11 cellular contexts compared by ENCODE assay signal in the genomic region with DNA sequence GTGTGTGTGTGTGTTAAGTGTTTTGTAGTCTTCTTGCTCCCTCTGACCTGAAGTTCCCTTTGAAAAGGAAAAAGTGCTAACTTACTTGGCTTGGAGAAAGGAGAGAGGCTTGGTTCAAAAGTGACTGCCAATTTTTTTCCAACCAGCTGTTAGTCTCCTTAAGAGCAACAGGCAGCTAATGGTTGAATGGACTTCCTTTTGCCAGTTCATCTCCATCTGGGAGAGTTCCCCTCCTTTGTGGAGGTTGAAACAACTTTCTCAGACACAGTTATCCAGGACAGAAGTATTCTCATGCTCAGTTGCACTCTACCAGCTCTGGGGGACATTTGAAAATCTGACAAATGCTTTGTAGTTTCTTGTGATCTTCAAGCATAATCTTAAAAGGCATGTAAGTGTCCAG. TPM values are rescaled to one million over a fixed set of nuclear protein-coding genes. Genes with fewer than 3 reads are reported as not detected.
DNase-seq lines count a peak whose midpoint lies in the region; ATAC-seq, FAIRE-seq and TF ChIP-seq lines count a peak whose summit lies in the region.
"Had no signal": no experiment of that assay in that cellular context is flagged by ENCODE, and none has a peak within 500 bp of the region (broad histone marks: within the 10 kb centered on the region; RNA-seq: fewer than 3 reads in every experiment).

No MANE protein-coding gene starts in this region.

- CTCF ChIA-PET in WTC11 (lab: Charles Lee) = interaction anchor here (1.0 to 1.2 kb wide), 4 partner anchors 21 to 239 kb away, joined by 3 to 4 read pairs (median 4); no protein-coding TSS in a partner anchor

- TF ChIP-seq CTCF in WTC11 (IDR thresholded peaks at IDR 0.05) (no peak), heart left ventricle (IDR thresholded peaks at IDR 0.05) (no peak)

- peak overlapping the region; percentile 90 for H3K27ac Mint-ChIP-seq in T-helper 2 cell treated with Interferon-gamma antibody and Interleukin-4, amounts not matched to agents 5 μg/mL and 100 μg/mL, for 36 hours
- H3K27ac Mint-ChIP-seq in WTC11 = peak overlapping the region; percentile 22; the same call in 1 of the 2 replicates
- H3K27ac Mint-ChIP-seq in stimulated activated memory B cell treated with anti-CD40 and anti-IgM and Interleukin-4, amounts not matched to agents 10 μg/mL and 1 μg/mL and 100 μg/mL, for 72 hours = peak overlapping the region; percentile 81

- H3K27me3 ChIP-seq in heart left ventricle = no peaks in the 10 kb centered on the region
- H3K27me3 ChIP-seq: gastrocnemius medialis had no signal

- POLR2A ChIA-PET in WTC11 (lab: Charles Lee) = no interaction called here

- DNase-seq in T-helper 2 cell treated with Interferon-gamma antibody and Interleukin-4, amounts not matched to agents 5 μg/mL and 100 μg/mL, for 36 hours (ENCODE audit: low spot score) = no peak
- DNase-seq in T-helper 2 cell (no peak), WTC11 (ENCODE audit: low spot score) (no peak), heart left ventricle (peak in 1 of 5 donors; percentile 21), GM12892 (ENCODE audit: insufficient read length) (no peak), DMS153 (lab: John Stamatoyannopoulos, UW) (no peak)
- DNase-seq in stimulated activated CD4-positive, alpha-beta T cell treated with anti-CD3 and anti-CD28 coated beads, Interleukin-4, amount 100 ng/mL, for 4 hours = no peak
- DNase-seq: gastrocnemius medialis, OCI-M1, WERI-Rb-1 had no signal

- H3K9me3 Mint-ChIP-seq in T-helper 2 cell treated with Interferon-gamma antibody and Interleukin-4, amounts not matched to agents 5 μg/mL and 100 μg/mL, for 36 hours = peaks cover 11% of the 10 kb centered on the region
- H3K9me3 Mint-ChIP-seq in WTC11 = peaks cover 11% of the 10 kb centered on the region
- peaks cover 6% of the 10 kb centered on the region for H3K9me3 Mint-ChIP-seq in stimulated activated memory B cell treated with anti-CD40 and anti-IgM and Interleukin-4, amounts not matched to agents 10 μg/mL and 1 μg/mL and 100 μg/mL, for 72 hours

- FAIRE-seq in GM12892 (lab: Jason Lieb, UNC) = no peak

- H3K36me3 ChIP-seq in heart left ventricle = no peaks in the 10 kb centered on the region
- H3K36me3 ChIP-seq: gastrocnemius medialis, WERI-Rb-1 had no signal

- no peak for TF ChIP-seq POLR2A in heart left ventricle (IDR thresholded peaks at IDR 0.05)
- no peak for TF ChIP-seq POLR2A in GM12892 (IDR thresholded peaks at IDR 0.05; ENCODE audit: low read depth, low read length)

- H3K4me3 ChIP-seq in heart left ventricle = peak overlapping the region in 1 of 12 donors; percentile 58
- H3K4me3 ChIP-seq: gastrocnemius medialis had no signal

- no peaks in the 10 kb centered on the region for H3K27me3 Mint-ChIP-seq in T-helper 2 cell treated with Interferon-gamma antibody and Interleukin-4, amounts not matched to agents 5 μg/mL and 100 μg/mL, for 36 hours (ENCODE audit: low read depth)
- no peaks in the 10 kb centered on the region for H3K27me3 Mint-ChIP-seq in WTC11 (ENCODE audit: low read depth)
- no peaks in the 10 kb centered on the region for H3K27me3 Mint-ChIP-seq in stimulated activated memory B cell treated with anti-CD40 and anti-IgM and Interleukin-4, amounts not matched to agents 10 μg/mL and 1 μg/mL and 100 μg/mL, for 72 hours

- H3K36me3 Mint-ChIP-seq in T-helper 2 cell treated with Interferon-gamma antibody and Interleukin-4, amounts not matched to agents 5 μg/mL and 100 μg/mL, for 36 hours (ENCODE audit: low read depth) = peaks cover 85% of the 10 kb centered on the region
- H3K36me3 Mint-ChIP-seq in WTC11 = peaks cover 5% of the 10 kb centered on the region
- peaks cover 31% of the 10 kb centered on the region for H3K36me3 Mint-ChIP-seq in stimulated activated memory B cell treated with anti-CD40 and anti-IgM and Interleukin-4, amounts not matched to agents 10 μg/mL and 1 μg/mL and 100 μg/mL, for 72 hours

- intact Hi-C loops in heart left ventricle (cut with DNase I) = loop anchor here in 1 of 10 donors (10.0 kb wide), 1 partner anchor 76 kb away; no protein-coding TSS in a partner anchor

- peak overlapping the region; percentile 98 for H3K4me3 Mint-ChIP-seq in T-helper 2 cell treated with Interferon-gamma antibody and Interleukin-4, amounts not matched to agents 5 μg/mL and 100 μg/mL, for 36 hours
- H3K4me3 Mint-ChIP-seq in WTC11 = no peak overlapping the region; the same call in 1 of the 2 replicates
- peak overlapping the region; percentile 100 for H3K4me3 Mint-ChIP-seq in stimulated activated memory B cell treated with anti-CD40 and anti-IgM and Interleukin-4, amounts not matched to agents 10 μg/mL and 1 μg/mL and 100 μg/mL, for 72 hours

- H3K4me1 Mint-ChIP-seq in T-helper 2 cell treated with Interferon-gamma antibody and Interleukin-4, amounts not matched to agents 5 μg/mL and 100 μg/mL, for 36 hours (ENCODE audit: low read depth) = peaks cover 61% of the 10 kb centered on the region
- H3K4me1 Mint-ChIP-seq in WTC11 = peaks cover 63% of the 10 kb centered on the region
- peaks cover 88% of the 10 kb centered on the region for H3K4me1 Mint-ChIP-seq in stimulated activated memory B cell treated with anti-CD40 and anti-IgM and Interleukin-4, amounts not matched to agents 10 μg/mL and 1 μg/mL and 100 μg/mL, for 72 hours

- no peaks in the 10 kb centered on the region for H3K9me3 ChIP-seq in heart left ventricle
- H3K9me3 ChIP-seq: gastrocnemius medialis had no signal

- H3K4me1 ChIP-seq in heart left ventricle = peaks cover 5 to 66% (median 25%) of the 10 kb centered on the region in 12 donors

- ATAC-seq in WTC11 = no peak
- peak; percentile 34 to 59 (median 44) for ATAC-seq in heart left ventricle
- no peak for ATAC-seq in stimulated activated memory B cell treated with anti-CD40 and anti-IgM and Interleukin-4, amounts not matched to agents 10 μg/mL and 1 μg/mL and 100 μg/mL, for 72 hours

- H3K27ac ChIP-seq in heart left ventricle = peak overlapping the region in 7 of 12 donors; percentile 34 to 83 (median 51)
- H3K27ac ChIP-seq: WERI-Rb-1 had no signal

TF ChIP-seq in WTC11, 78 proteins besides CTCF, POLR2A, EP300 and RAD21:
- TF ChIP-seq SP1 (CRISPR knock-in tag; conservative IDR thresholded peaks at IDR 0.05) (no peak), IRF2 (CRISPR knock-in tag; IDR thresholded peaks at IDR 0.05; ENCODE audit: borderline replicate concordance, low read depth) (no peak)

RNA-seq across cellular contexts. Expression of a gene that starts 4.5 kb away (rescaled TPM):
- total RNA-seq in WTC11 (2021) (11.3 to 13.5 TPM (median 11.9 TPM) in 3 replicates), heart left ventricle (10 to 100 TPM in 1 of 9 donors, 1 to 10 TPM in 8; 2.7 to 14.2 (median 4.6) TPM)
- 1 to 10 TPM in 1 of 2 donors, under 1 TPM in 1; 0.76 to 1.9 TPM for polyA plus RNA-seq in heart left ventricle
- 25.6 TPM for polyA plus RNA-seq in GM12892 (2012; ENCODE audit: missing spikeins)

Comparison
In these comparisons a context has a peak if more than half of its experiments do, and no peak if none do; other contexts are left out.
1. H3K27ac Mint-ChIP-seq: peak in every context shown above with its lines; median percentile 90 in T-helper 2 cell treated with Interferon-gamma antibody and Interleukin-4, amounts not matched to agents 5 μg/mL and 100 μg/mL, for 36 hours; 81 in stimulated activated memory B cell treated with anti-CD40 and anti-IgM and Interleukin-4, amounts not matched to agents 10 μg/mL and 1 μg/mL and 100 μg/mL, for 72 hours; 22 in WTC11.
2. ATAC-seq: peak in heart left ventricle (4 of 4); none in WTC11 (single experiment) and stimulated activated memory B cell treated with anti-CD40 and anti-IgM and Interleukin-4, amounts not matched to agents 10 μg/mL and 1 μg/mL and 100 μg/mL, for 72 hours (single experiment).